ENCODE assay signal across 9 cellular contexts in genomic region chr22:31148953-31149627, GRCh38. TPM values are rescaled to one million over a fixed set of nuclear protein-coding genes. Genes with fewer than 3 reads are reported as not detected.
A peak's percentile ranks its signal among the peaks of the same experiment; 100 is the strongest.
DNase-seq lines count a peak whose midpoint lies in the region; ATAC-seq lines count a peak whose summit lies in the region.
"Had no signal": no experiment of that assay in that cellular context is flagged by ENCODE, and none has a peak within 500 bp of the region (broad histone marks: within the 10 kb centered on the region; RNA-seq: fewer than 3 reads in every experiment).

No MANE protein-coding gene starts in this region.

- H3K4me1 Mint-ChIP-seq in T-helper 17 cell: no peaks in the 10 kb centered on the region
- H3K4me1 Mint-ChIP-seq: CD8-positive, alpha-beta memory T cell had no signal

- H3K27ac ChIP-seq in cingulate gyrus (ENCODE audit: low read depth, low read length): peak overlapping the region; percentile 57

- H3K27me3 Mint-ChIP-seq in T-helper 17 cell: peaks cover 22% of the 10 kb centered on the region

- ATAC-seq in T-helper 17 cell (peak; percentile 46), left colon (peak; percentile 89), HG02973 (IDR thresholded peaks at IDR 0.05; ENCODE audit: unreplicated experiment) (no peak)

- H3K4me3 Mint-ChIP-seq in T-helper 17 cell: no peak overlapping the region
- H3K4me3 Mint-ChIP-seq: CD8-positive, alpha-beta memory T cell had no signal

- DNase-seq in NCI-H2107 treated with DMSO at 0.1 percent for 48 hours (lab: John Stamatoyannopoulos, UW; ENCODE audit: unreplicated experiment): peak; percentile 61
- DNase-seq in NCI-H2107 (lab: John Stamatoyannopoulos, UW): no peak
- peak; percentile 31 for DNase-seq in NCI-H146 treated with DMSO at 0.1 percent for 48 hours (lab: John Stamatoyannopoulos, UW; ENCODE audit: unreplicated experiment)
- DNase-seq in T-helper 17 cell: no peak
- DNase-seq in left colon: peak; percentile 66 to 69
- DNase-seq in stimulated activated CD4-positive, alpha-beta T cell treated with anti-CD3 and anti-CD28 coated beads, Interleukin-2, amount 100 ng/mL, for 48 hours: peak; percentile 19 to 23

- no peaks in the 10 kb centered on the region for H3K36me3 Mint-ChIP-seq in T-helper 17 cell (ENCODE audit: low read depth)
- H3K36me3 Mint-ChIP-seq: CD8-positive, alpha-beta memory T cell had no signal

- intact Hi-C loops in left colon (cut with DNase I, micrococcal nuclease): loop anchor here in 1 of 2 donors (5.0 to 10.0 kb wide), 2 partner anchors 37 to 204 kb away; no protein-coding TSS in a partner anchor

- no peaks in the 10 kb centered on the region for H3K9me3 ChIP-seq in T-helper 17 cell (ENCODE audit: control insufficient read depth, low read length, poor library complexity, severe bottlenecking)

- no peak overlapping the region for H3K27ac Mint-ChIP-seq in T-helper 17 cell

RNA-seq across cellular contexts. Expression of gene PLA2G3, which starts 8.8 kb away (rescaled TPM):
- total RNA-seq in T-helper 17 cell: not detected
- under 1 TPM in 1 of 2 donors, not detected in 1; 0.49 TPM for total RNA-seq in left colon
- total RNA-seq: CD8-positive, alpha-beta memory T cell had no signal

RNA-seq across cellular contexts. Expression of gene RNF185, which starts 10.9 kb away (rescaled TPM):
- total RNA-seq in T-helper 17 cell (10 to 100 TPM; 10.5 to 11.2 TPM), left colon (10 to 100 TPM; 36.6 to 40.5 TPM)

RNA-seq across cellular contexts. Expression of gene INPP5J, which starts 26.3 kb away (rescaled TPM):
- total RNA-seq in T-helper 17 cell: under 1 TPM in 1 of 2 donors, not detected in 1; 0.25 TPM
- 10 to 100 TPM; 26.3 to 34.4 TPM for total RNA-seq in left colon

RNA-seq across cellular contexts. Expression of gene SELENOM, which starts 41.7 kb away (rescaled TPM):
- total RNA-seq in T-helper 17 cell: 10 to 100 TPM; 33.2 to 54.8 TPM
- total RNA-seq in left colon: 10 to 100 TPM; 24.3 to 64.4 TPM

Comparison
In these comparisons a context has a peak if more than half of its experiments do, and no peak if none do; other contexts are left out.
1. DNase-seq: peak in NCI-H2107 treated with DMSO at 0.1 percent for 48 hours (single experiment), NCI-H146 treated with DMSO at 0.1 percent for 48 hours (single experiment), left colon (2 of 2) and stimulated activated CD4-positive, alpha-beta T cell treated with anti-CD3 and anti-CD28 coated beads, Interleukin-2, amount 100 ng/mL, for 48 hours (2 of 2); none in NCI-H2107 (single experiment) and T-helper 17 cell (0 of 3).
2. RNA of gene INPP5J, which starts 26.3 kb away (total RNA-seq): 26.3 to 34.4 TPM in left colon; 0.25 TPM in T-helper 17 cell; every median in the first group is over 10 times any median in the second.